27 cellular contexts compared by ENCODE assay signal in the genomic region with DNA sequence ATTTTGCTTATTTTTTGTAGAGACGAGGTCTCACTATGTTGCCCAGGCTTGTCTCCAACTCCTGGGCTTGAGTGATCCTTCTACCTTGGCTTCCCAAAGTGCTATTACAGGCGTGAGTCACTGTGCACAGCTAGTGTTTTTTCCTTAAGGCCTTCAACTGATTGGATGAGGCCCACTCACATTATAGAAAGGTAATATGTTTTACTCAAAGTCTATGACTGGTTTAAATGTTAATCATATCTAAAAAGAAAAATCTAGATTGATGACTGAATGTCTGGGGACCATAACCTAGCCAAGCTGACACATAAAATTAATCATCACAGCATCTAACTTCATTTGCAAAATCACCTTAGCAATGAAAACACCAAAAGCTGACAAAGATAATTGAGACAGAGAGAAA.
"Had no signal": no experiment of that assay in that cellular context is flagged by ENCODE, and none has a peak within 500 bp of the region (broad histone marks: within the 10 kb centered on the region; RNA-seq: fewer than 3 reads in every experiment).

No MANE protein-coding gene starts in this region.

- H3K4me3 Mint-ChIP-seq: activated CD4-positive, alpha-beta memory T cell treated with anti-CD3 and anti-CD28 coated beads, Interleukin-2, amount 10 ng/mL, durations not matched to agents 7 days and 5 days; activated CD4-positive, alpha-beta T cell treated with anti-CD3 and anti-CD28 coated beads, Interleukin-2, amount 10 ng/mL, durations not matched to agents 7 days and 5 days; activated naive CD4-positive, alpha-beta T cell treated with anti-CD3 and anti-CD28 coated beads for 36 hours; activated naive CD4-positive, alpha-beta T cell treated with anti-CD3 and anti-CD28 coated beads, Interleukin-2, amount 50 U/mL, for 24 hours; activated naive CD8-positive, alpha-beta T cell treated with anti-CD3 and anti-CD28 coated beads for 36 hours; activated naive CD8-positive, alpha-beta T cell treated with anti-CD3 and anti-CD28 coated beads, Interleukin-2, amount 50 U/mL, for 24 hours had no signal

- H3K36me3 ChIP-seq: adrenal gland, cardiac muscle cell, colonic mucosa, gastrocnemius medialis, heart right ventricle had no signal

- H3K9me3 Mint-ChIP-seq: activated naive CD4-positive, alpha-beta T cell treated with anti-CD3 and anti-CD28 coated beads, Interleukin-2, amount 50 U/mL, for 24 hours had no signal

- H3K27me3 Mint-ChIP-seq: activated naive CD4-positive, alpha-beta T cell treated with anti-CD3 and anti-CD28 coated beads, Interleukin-2, amount 50 U/mL, for 24 hours had no signal

- H3K4me1 Mint-ChIP-seq: activated CD4-positive, alpha-beta T cell treated with anti-CD3 and anti-CD28 coated beads, Interleukin-2, amount 10 ng/mL, durations not matched to agents 7 days and 5 days; activated naive CD8-positive, alpha-beta T cell treated with anti-CD3 and anti-CD28 coated beads for 36 hours had no signal

- DNase-seq: activated CD4-positive, alpha-beta memory T cell treated with anti-CD3 and anti-CD28 coated beads, Interleukin-2, amount 10 ng/mL, durations not matched to agents 7 days and 5 days; activated CD4-positive, alpha-beta T cell treated with anti-CD3 and anti-CD28 coated beads, Interleukin-2, amount 10 ng/mL, durations not matched to agents 7 days and 5 days; activated CD4-positive, alpha-beta T cell treated with anti-CD3 and anti-CD28 coated beads, Interleukin-2, amount 50 U/mL, for 4 hours; activated CD8-positive, alpha-beta memory T cell treated with anti-CD3 and anti-CD28 coated beads, Interleukin-2, amount 50 U/mL, for 48 hours; activated effector memory CD4-positive, alpha-beta T cell treated with anti-CD3 and anti-CD28 coated beads, Interleukin-2, amount 50 U/mL, for 16 hours; activated naive CD4-positive, alpha-beta T cell treated with anti-CD3 and anti-CD28 coated beads for 36 hours; activated naive CD8-positive, alpha-beta T cell treated with anti-CD3 and anti-CD28 coated beads for 36 hours; activated naive CD8-positive, alpha-beta T cell treated with anti-CD3 and anti-CD28 coated beads, Interleukin-2, amount 50 U/mL, for 24 hours; adrenal gland; amygdala; aorta; body of pancreas; central memory CD4-positive, alpha-beta T cell; cerebellar nuclear complex; colonic mucosa; effector CD8-positive, alpha-beta T cell; foreskin fibroblast; gastrocnemius medialis; heart right ventricle; T-helper 2 cell had no signal

- ATAC-seq: activated naive CD8-positive, alpha-beta T cell treated with anti-CD3 and anti-CD28 coated beads, Interleukin-2, amount 50 U/mL, for 24 hours; body of pancreas; esophagus mucosa; gastrocnemius medialis; heart right ventricle had no signal

- H3K27me3 ChIP-seq: adrenal gland, body of pancreas, cardiac muscle cell, colonic mucosa, hepatocyte had no signal

- H3K4me3 ChIP-seq: adrenal gland, body of pancreas, cardiac muscle cell, colonic mucosa, gastrocnemius medialis, heart right ventricle, hepatocyte had no signal

- H3K27ac Mint-ChIP-seq: activated CD4-positive, alpha-beta memory T cell treated with anti-CD3 and anti-CD28 coated beads, Interleukin-2, amount 10 ng/mL, durations not matched to agents 7 days and 5 days; activated CD4-positive, alpha-beta T cell treated with anti-CD3 and anti-CD28 coated beads, Interleukin-2, amount 10 ng/mL, durations not matched to agents 7 days and 5 days; activated naive CD4-positive, alpha-beta T cell treated with anti-CD3 and anti-CD28 coated beads for 36 hours; activated naive CD4-positive, alpha-beta T cell treated with anti-CD3 and anti-CD28 coated beads, Interleukin-2, amount 50 U/mL, for 24 hours; activated naive CD8-positive, alpha-beta T cell treated with anti-CD3 and anti-CD28 coated beads for 36 hours; activated naive CD8-positive, alpha-beta T cell treated with anti-CD3 and anti-CD28 coated beads, Interleukin-2, amount 50 U/mL, for 24 hours; activated T-helper 2 cell treated with anti-CD3 and anti-CD28 coated beads, Interferon-gamma antibody, Interleukin-2, Interleukin-4, amounts not matched to agents 10 μg/mL and 5 μg/mL and 100 μg/mL, durations not matched to agents 14 hours and 24 hours and 36 hours had no signal

- FAIRE-seq: endometrium, endothelial cell of umbilical vein had no signal
